In the genomic region with DNA sequence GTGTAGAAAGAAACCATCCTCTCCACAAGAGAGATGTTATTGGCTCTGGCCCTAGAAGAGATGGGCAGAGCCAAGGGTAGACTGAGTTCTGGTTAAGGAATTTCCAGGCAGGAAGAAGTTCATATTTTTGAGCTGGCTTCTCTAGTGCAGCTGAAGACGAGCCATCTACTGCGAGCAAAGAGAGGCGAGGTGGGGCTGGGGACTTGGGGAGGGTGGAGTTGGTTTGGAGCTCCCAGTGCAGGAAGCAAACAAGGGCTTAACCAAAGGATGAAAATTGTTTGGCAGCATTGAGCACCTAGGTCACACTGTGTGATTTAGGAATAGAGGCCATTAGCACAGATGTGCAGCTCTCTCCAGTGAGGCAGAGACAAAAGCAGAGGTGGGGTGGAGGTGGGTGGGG, we compare ENCODE assay signal across 1 cellular context.
TF ChIP-seq lines count a peak whose summit lies in the region.

No MANE protein-coding gene starts in this region.

TF ChIP-seq in H1, 55 proteins besides CTCF, POLR2A, EP300 and RAD21:
- TF ChIP-seq BRCA1 (IDR thresholded peaks at IDR 0.05; ENCODE audit: low read depth, low read length) (no peak), KDM1A (IDR thresholded peaks at IDR 0.05; ENCODE audit: borderline replicate concordance, low read length) (no peak), SP2 (IDR thresholded peaks at IDR 0.05; ENCODE audit: low read length) (no peak), FOSL1 (IDR thresholded peaks at IDR 0.05; ENCODE audit: insufficient read depth, low read depth, low read length) (no peak), SIRT6 (IDR thresholded peaks at IDR 0.05; ENCODE audit: low read length) (no peak), POU5F1 (IDR thresholded peaks at IDR 0.05; ENCODE audit: low read depth, low read length) (no peak), CREB1 (IDR thresholded peaks at IDR 0.05) (no peak), TBP (IDR thresholded peaks at IDR 0.05; ENCODE audit: low read depth, low read length) (no peak), RBBP5 (IDR thresholded peaks at IDR 0.05; ENCODE audit: borderline replicate concordance, low read depth, low read length) (no peak), SRF (IDR thresholded peaks at IDR 0.05; ENCODE audit: low read depth, low read length) (no peak), EGR1 (IDR thresholded peaks at IDR 0.05; ENCODE audit: borderline replicate concordance, low read depth, low read length) (no peak)
- TF ChIP-seq, protein P1, sequence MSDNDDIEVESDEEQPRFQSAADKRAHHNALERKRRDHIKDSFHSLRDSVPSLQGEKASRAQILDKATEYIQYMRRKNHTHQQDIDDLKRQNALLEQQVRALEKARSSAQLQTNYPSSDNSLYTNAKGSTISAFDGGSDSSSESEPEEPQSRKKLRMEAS (IDR thresholded peaks at IDR 0.05) = no peak
